Comparison of ENCODE assay signal across 26 cellular contexts in the genomic region with DNA sequence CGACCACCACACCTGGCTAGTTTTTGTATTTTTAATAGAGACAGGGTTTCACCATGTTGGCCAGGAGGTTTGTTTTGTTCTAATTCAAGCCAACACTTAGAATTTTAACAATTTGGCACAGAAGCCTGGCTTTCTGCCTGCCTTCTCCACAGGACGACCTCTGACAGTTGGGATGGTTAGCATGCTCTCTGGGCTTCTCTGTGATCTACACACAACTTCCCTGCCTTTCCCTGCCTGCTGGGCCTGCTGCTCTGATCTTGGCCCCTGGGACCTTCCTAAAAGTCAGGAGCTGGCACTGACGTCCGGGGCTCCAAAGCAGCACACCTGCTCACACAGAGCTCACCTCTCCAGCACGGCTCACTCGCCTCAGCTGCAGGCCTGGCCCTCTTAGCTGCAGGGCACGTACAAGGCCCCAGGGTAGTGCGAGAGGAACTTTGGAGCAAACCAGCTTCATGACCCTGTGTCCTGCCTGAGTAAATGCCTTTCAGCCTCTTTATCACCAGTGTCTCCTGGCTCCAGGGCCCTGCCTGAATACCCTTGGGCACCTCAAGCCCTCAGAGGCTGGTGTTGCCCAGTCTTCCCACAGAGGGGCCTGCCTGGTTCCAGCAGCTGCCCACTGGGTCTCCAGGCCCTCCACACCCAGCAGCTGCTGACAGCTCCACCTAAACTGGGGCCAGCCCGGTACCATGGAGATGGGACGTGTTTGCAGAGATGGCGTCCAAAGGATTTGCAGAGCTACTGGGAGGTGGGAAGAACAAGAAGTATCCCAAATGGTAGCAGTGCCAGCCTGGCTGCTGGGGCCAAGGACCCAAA.
DNase-seq lines count a peak whose midpoint lies in the region; ATAC-seq and TF ChIP-seq lines count a peak whose summit lies in the region.
"Had no signal": no experiment of that assay in that cellular context is flagged by ENCODE, and none has a peak within 500 bp of the region (broad histone marks: within the 10 kb centered on the region; RNA-seq: fewer than 3 reads in every experiment).

No MANE protein-coding gene starts in this region.

- in situ Hi-C loops in G401 (cut with HindIII; ENCODE audit: low sequenced_read_pairs): no loop called here

- no peak for ATAC-seq in GM21526 (IDR thresholded peaks at IDR 0.05; ENCODE audit: low FRiP score, unreplicated experiment)
- ATAC-seq: gastrocnemius medialis, HCT116, K562, left lobe of liver, PC-3 had no signal

- TF ChIP-seq CTCF in choroid plexus epithelial cell (conservative IDR thresholded peaks at IDR 0.05; ENCODE audit: low read depth, low read length): no peak

- DNase-seq in DMS79 (lab: John Stamatoyannopoulos, UW) (peak; percentile 34), G401 (ENCODE audit: low spot score) (peak; percentile 71), choroid plexus epithelial cell (ENCODE audit: low read depth) (peak; percentile 53), myocyte (ENCODE audit: low read depth) (peak; percentile 75), LoVo (ENCODE audit: low spot score) (no peak), MV-4-11 (lab: John Stamatoyannopoulos, UW) (no peak)
- DNase-seq: activated CD4-positive, alpha-beta T cell treated with anti-CD3 and anti-CD28 coated beads, Interleukin-2, amount 50 U/mL, for 1 hour; activated naive CD4-positive, alpha-beta T cell treated with anti-CD3 and anti-CD28 coated beads, Interleukin-2, amount 10 ng/mL, durations not matched to agents 7 days and 5 days; amygdala; Caco-2; gastrocnemius medialis; mesendoderm; MG63; NCI-H2081; NCI-H446 treated with DMSO at 0.1 percent for 48 hours; NK-92 treated with Interleukin-12 subunit alpha and Interleukin-12 subunit beta, amount 100 ng/mL, for 24 hours; PC-3; SHP77; WERI-Rb-1 had no signal

- no peak overlapping the region for H3K4me3 ChIP-seq in choroid plexus epithelial cell (ENCODE audit: low read depth, low read length)
- H3K4me3 ChIP-seq: breast epithelium, esophagus muscularis mucosa, gastrocnemius medialis, hepatocyte, K562, MG63 had no signal

Comparison
In these comparisons a context has a peak if more than half of its experiments do, and no peak if none do; other contexts are left out.
1. DNase-seq: peak in DMS79 (single experiment), G401 (single experiment), choroid plexus epithelial cell (single experiment) and myocyte (single experiment); none in LoVo (single experiment) and MV-4-11 (single experiment).